Comparison of ENCODE assay signal across 8 cellular contexts in the genomic region with DNA sequence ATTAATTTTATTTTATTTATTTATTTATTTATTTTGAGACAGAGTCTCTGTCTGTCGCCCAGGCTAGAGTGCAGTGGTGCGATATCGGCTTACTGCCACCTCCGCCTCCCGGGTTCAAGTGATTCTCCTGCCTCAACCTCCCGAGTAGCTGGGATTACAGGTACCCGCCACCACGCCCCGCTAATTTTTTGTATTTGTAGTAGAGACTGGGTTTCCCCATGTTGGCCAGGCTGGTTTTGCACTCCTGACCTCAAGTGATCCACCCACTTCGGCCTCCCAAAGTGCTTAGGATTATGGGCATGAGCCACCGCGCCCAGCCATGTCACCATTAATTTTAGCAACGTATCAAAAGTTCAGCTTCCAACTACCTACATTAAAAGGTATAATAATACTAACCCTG. TPM values are rescaled to one million over a fixed set of nuclear protein-coding genes. Genes with fewer than 3 reads are reported as not detected.
A peak's percentile ranks its signal among the peaks of the same experiment; 100 is the strongest.
DNase-seq lines count a peak whose midpoint lies in the region; ATAC-seq and TF ChIP-seq lines count a peak whose summit lies in the region.
"Not testable (repeated sequence)": the region's sequence is repeated elsewhere in the genome, so short reads cannot be mapped to it uniquely, and the experiment has no call there.

No MANE protein-coding gene starts in this region.

- H3K4me2 ChIP-seq in neural progenitor cell = peak overlapping the region; percentile 92

- not testable (repeated sequence) for TF ChIP-seq CTCF in BE2C (IDR thresholded peaks at IDR 0.05; ENCODE audit: low read depth, low read length); endodermal cell (conservative IDR thresholded peaks at IDR 0.05); neural progenitor cell (IDR thresholded peaks at IDR 0.05)

- H3K27me3 ChIP-seq in BE2C; endodermal cell (ENCODE audit: control insufficient read depth, insufficient read depth, low read length, poor library complexity, severe bottlenecking); neural progenitor cell: not testable (repeated sequence)

- POLR2A ChIA-PET in T-cell (lab: Charles Lee) = interaction anchor here (0.5 to 0.8 kb wide), 4 partner anchors 17 to 152 kb away, joined by 3 to 6 read pairs (median 4); no protein-coding TSS in a partner anchor

- not testable (repeated sequence) for H3K9me3 Mint-ChIP-seq in T-cell; activated naive CD8-positive, alpha-beta T cell treated with anti-CD3 and anti-CD28 coated beads for 36 hours; endodermal cell; immature natural killer cell; neural progenitor cell

- H3K4me3 ChIP-seq in BE2C (ENCODE audit: low read depth, low read length) (peak overlapping the region; percentile 100), endodermal cell (ENCODE audit: low read length) (peak overlapping the region; percentile 98), neural progenitor cell (peak overlapping the region; percentile 90)

- 88 to 96% methylated on average over 8 to 13 of the region's 13 CpGs for WGBS in endodermal cell (ENCODE audit: insufficient coverage in 1 of 2, insufficient read length in 1 of 2), 2 experiments

- CTCF ChIA-PET in T-cell (lab: Charles Lee) = interaction anchor here (0.7 to 3.5 kb wide), 5 partner anchors 16 to 323 kb away, joined by 3 to 52 read pairs (median 5); no protein-coding TSS in a partner anchor

- H3K9ac ChIP-seq in endodermal cell (ENCODE audit: extremely low read depth, low read length, poor library complexity, severe bottlenecking) = peak overlapping the region; percentile 82
- H3K9ac ChIP-seq in neural progenitor cell = peak overlapping the region; percentile 66

- H3K27ac Mint-ChIP-seq in T-cell (peak overlapping the region; percentile 99), endodermal cell (peak overlapping the region; percentile 99), immature natural killer cell (peak overlapping the region; percentile 91 to 98 (median 97)), neural progenitor cell (peak overlapping the region; percentile 99)
- peak overlapping the region; percentile 97 for H3K27ac Mint-ChIP-seq in activated naive CD8-positive, alpha-beta T cell treated with anti-CD3 and anti-CD28 coated beads for 36 hours

- peak overlapping the region; percentile 91 for H3K27ac ChIP-seq in endodermal cell (ENCODE audit: low read depth, low read length)
- peak overlapping the region; percentile 81 for H3K27ac ChIP-seq in neural progenitor cell

- not testable (repeated sequence) for H3K4me1 ChIP-seq in BE2C; endodermal cell (ENCODE audit: control insufficient read depth, insufficient read depth, low read length)
- peaks cover 17% of the 10 kb centered on the region for H3K4me1 ChIP-seq in neural progenitor cell

- H3K36me3 Mint-ChIP-seq in T-cell = peaks cover 14% of the 10 kb centered on the region
- H3K36me3 Mint-ChIP-seq in activated naive CD8-positive, alpha-beta T cell treated with anti-CD3 and anti-CD28 coated beads for 36 hours = peaks cover 33% of the 10 kb centered on the region
- peaks cover 17% of the 10 kb centered on the region for H3K36me3 Mint-ChIP-seq in endodermal cell (ENCODE audit: low read depth)
- H3K36me3 Mint-ChIP-seq in immature natural killer cell, neural progenitor cell: not testable (repeated sequence)

- peak; percentile 0 for ATAC-seq in HG03045 (IDR thresholded peaks at IDR 0.05; ENCODE audit: unreplicated experiment)
- ATAC-seq in T-cell (replicated peaks in 1 of 4); stimulated activated naive CD8-positive, alpha-beta T cell treated with anti-CD3 and anti-CD28 coated beads, Interleukin-15, Interleukin-2, amounts not matched to agents 100 U/mL and 50 U/mL, for 24 hours: not testable (repeated sequence)

- H3K4me1 Mint-ChIP-seq in T-cell (peaks cover 38 to 42% (median 39%) of the 10 kb centered on the region in 3 donors), endodermal cell (peaks cover 22% of the 10 kb centered on the region), immature natural killer cell (peaks cover 39 to 42% of the 10 kb centered on the region in 2 donors), neural progenitor cell (peaks cover 32% of the 10 kb centered on the region)
- peaks cover 25% of the 10 kb centered on the region for H3K4me1 Mint-ChIP-seq in activated naive CD8-positive, alpha-beta T cell treated with anti-CD3 and anti-CD28 coated beads for 36 hours

- H3F3A ChIP-seq in neural progenitor cell (ENCODE audit: low read depth) = peaks cover 19% of the 10 kb centered on the region

- H3K4me3 Mint-ChIP-seq in T-cell (peak overlapping the region; percentile 98 to 99 (median 99)), endodermal cell (peak overlapping the region; percentile 98), immature natural killer cell (peak overlapping the region; percentile 89 to 99 (median 96)), neural progenitor cell (peak overlapping the region; percentile 98)
- H3K4me3 Mint-ChIP-seq in activated naive CD8-positive, alpha-beta T cell treated with anti-CD3 and anti-CD28 coated beads for 36 hours = peak overlapping the region; percentile 100

- not testable (repeated sequence) for DNase-seq in BE2C; endodermal cell; neural progenitor cell (ENCODE audit: low spot score)
- peak in 4 of 34 experiments; percentile 4 to 7 (median 6) for DNase-seq in T-cell
- DNase-seq in activated naive CD8-positive, alpha-beta T cell treated with anti-CD3 and anti-CD28 coated beads for 36 hours = peak; percentile 16
- DNase-seq in immature natural killer cell = peak in 1 of 3 donors; percentile 36
- peak; percentile 35 for DNase-seq in stimulated activated naive CD8-positive, alpha-beta T cell treated with anti-CD3 and anti-CD28 coated beads, Interleukin-15, Interleukin-2, amounts not matched to agents 100 U/mL and 50 U/mL, for 24 hours

- H3K79me2 ChIP-seq in neural progenitor cell (ENCODE audit: low read depth) = peaks cover 40% of the 10 kb centered on the region

- H3K36me3 ChIP-seq in BE2C = peaks cover 12% of the 10 kb centered on the region
- peaks cover 17% of the 10 kb centered on the region for H3K36me3 ChIP-seq in endodermal cell (ENCODE audit: control insufficient read depth, insufficient read depth, low read length)
- not testable (repeated sequence) for H3K36me3 ChIP-seq in neural progenitor cell

- peak overlapping the region; percentile 68 for H2AFZ ChIP-seq in neural progenitor cell (replicated peaks)

- H4K20me1 ChIP-seq in neural progenitor cell (ENCODE audit: low read depth) = peaks cover 18% of the 10 kb centered on the region

- not testable (repeated sequence) for H3K27me3 Mint-ChIP-seq in T-cell; activated naive CD8-positive, alpha-beta T cell treated with anti-CD3 and anti-CD28 coated beads for 36 hours; endodermal cell (ENCODE audit: insufficient read depth); neural progenitor cell (ENCODE audit: insufficient read depth, low read depth)
- peaks cover 4 to 12% (median 9%) of the 10 kb centered on the region in 3 donors for H3K27me3 Mint-ChIP-seq in immature natural killer cell (ENCODE audit: low read depth in 3 of 3)

- not testable (repeated sequence) for H3K9me3 ChIP-seq in BE2C; endodermal cell (ENCODE audit: control insufficient read depth, low read length); neural progenitor cell (ENCODE audit: low read depth)

RNA-seq across cellular contexts. Expression of gene UTP3, which starts 1.0 kb away (rescaled TPM):
- 78.0 TPM for polyA plus RNA-seq in BE2C (2012; ENCODE audit: insufficient read depth, insufficient read length, low read depth)
- total RNA-seq in T-cell (10 to 100 TPM; 15.1 to 34.9 (median 34.0) TPM), endodermal cell (10 to 100 TPM; 36.0 to 37.8 TPM), neural progenitor cell (ENCODE audit: low replicate concordance) (19.1 and 19.8 TPM in 2 replicates)
- 10 to 100 TPM; 46.9 to 49.7 TPM for total RNA-seq in activated naive CD8-positive, alpha-beta T cell treated with anti-CD3 and anti-CD28 coated beads for 36 hours
- polyA plus RNA-seq in endodermal cell (2013, experiment 1 of 2) = 26.7 TPM
- 28.2 TPM for polyA plus RNA-seq in endodermal cell (2013, experiment 2 of 2)
- polyA plus RNA-seq in immature natural killer cell = 10 to 100 TPM in 1 of 3 donors, 1 to 10 TPM in 2; 6.2 to 17.6 (median 6.4) TPM

RNA-seq across cellular contexts. Expression of gene JCHAIN, which starts 21.0 kb away (rescaled TPM):
- not detected for polyA plus RNA-seq in BE2C (2012; ENCODE audit: insufficient read depth, insufficient read length, low read depth)
- 10 to 100 TPM in 2 of 5 donors, 1 to 10 TPM in 3; 4.8 to 23.6 (median 8.9) TPM for total RNA-seq in T-cell
- not detected for total RNA-seq in activated naive CD8-positive, alpha-beta T cell treated with anti-CD3 and anti-CD28 coated beads for 36 hours
- total RNA-seq in endodermal cell = not detected
- not detected for polyA plus RNA-seq in endodermal cell (2013, experiment 1 of 2)
- polyA plus RNA-seq in endodermal cell (2013, experiment 2 of 2) = not detected
- 1 to 10 TPM in 2 of 3 donors, under 1 TPM in 1; 0.76 to 3.3 (median 2.6) TPM for polyA plus RNA-seq in immature natural killer cell
- 0.09 TPM in 1 of 2 replicates, not detected in the other for total RNA-seq in neural progenitor cell (ENCODE audit: low replicate concordance)

RNA-seq across cellular contexts. Expression of gene RUFY3, which starts 34.4 kb away (rescaled TPM):
- polyA plus RNA-seq in BE2C (2012; ENCODE audit: insufficient read depth, insufficient read length, low read depth) = 43.0 TPM
- total RNA-seq in T-cell (10 to 100 TPM; 29.8 to 34.1 (median 33.3) TPM), endodermal cell (10 to 100 TPM; 75.1 to 91.2 TPM), neural progenitor cell (ENCODE audit: low replicate concordance) (63.2 and 80.9 TPM in 2 replicates)
- total RNA-seq in activated naive CD8-positive, alpha-beta T cell treated with anti-CD3 and anti-CD28 coated beads for 36 hours = 10 to 100 TPM; 10.1 to 11.3 TPM
- polyA plus RNA-seq in endodermal cell (2013, experiment 1 of 2) = 75.2 TPM
- polyA plus RNA-seq in endodermal cell (2013, experiment 2 of 2) = 85.9 TPM
- polyA plus RNA-seq in immature natural killer cell = 10 to 100 TPM in 1 of 3 donors, 1 to 10 TPM in 2; 5.1 to 14.5 (median 8.6) TPM

RNA-seq across cellular contexts. Expression of gene ENAM, which starts 58.8 kb away (rescaled TPM):
- not detected for polyA plus RNA-seq in BE2C (2012; ENCODE audit: insufficient read depth, insufficient read length, low read depth)
- not detected for total RNA-seq in T-cell
- not detected for total RNA-seq in activated naive CD8-positive, alpha-beta T cell treated with anti-CD3 and anti-CD28 coated beads for 36 hours
- not detected for total RNA-seq in endodermal cell
- polyA plus RNA-seq in endodermal cell (2013, experiment 1 of 2) = not detected
- polyA plus RNA-seq in endodermal cell (2013, experiment 2 of 2) = not detected
- not detected for polyA plus RNA-seq in immature natural killer cell
- total RNA-seq in neural progenitor cell (ENCODE audit: low replicate concordance) = not detected in 2 replicates
